In the genomic region with DNA sequence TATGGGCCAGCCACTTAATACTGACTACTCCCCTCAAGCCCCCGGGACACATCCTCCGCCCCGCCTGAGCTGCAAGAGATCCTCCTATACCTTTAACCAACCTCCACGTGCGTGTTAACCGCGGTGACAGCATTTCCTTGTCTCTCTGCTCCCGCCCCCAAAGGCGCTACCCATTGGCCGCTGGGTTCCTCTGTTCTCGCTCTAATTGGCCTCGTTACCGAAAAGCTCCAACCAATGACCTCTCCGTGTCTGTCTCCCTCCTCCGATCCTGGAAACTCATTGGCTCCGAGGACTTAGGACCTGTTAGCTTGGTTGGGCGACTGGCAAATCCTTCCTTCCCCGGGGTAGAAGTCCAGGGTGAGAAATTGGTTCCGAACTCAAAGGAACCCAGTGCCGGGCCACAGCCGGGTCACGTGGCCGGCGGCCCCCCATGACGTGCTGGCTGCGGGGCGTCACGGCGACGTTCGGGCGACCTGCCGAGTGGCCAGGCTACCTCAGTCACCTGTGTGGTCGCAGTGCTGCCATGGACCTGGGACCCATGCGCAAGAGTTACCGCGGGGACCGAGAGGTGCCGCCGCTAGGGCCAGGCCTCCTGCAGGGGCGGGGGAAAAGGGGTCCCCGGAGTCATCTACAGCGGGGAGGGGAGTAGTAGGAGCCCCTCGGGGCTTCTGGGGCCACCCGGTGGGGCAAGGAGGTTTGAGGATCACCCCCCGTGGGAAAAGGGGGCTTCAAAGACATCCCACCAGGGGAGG, we compare ENCODE assay signal across 8 cellular contexts. TPM values are rescaled to one million over a fixed set of nuclear protein-coding genes. Genes with fewer than 3 reads are reported as not detected.
DNase-seq lines count a peak whose midpoint lies in the region; ATAC-seq and TF ChIP-seq lines count a peak whose summit lies in the region.

A gene (plus strand): TSS at position 326 of the 752 bp plus-strand sequence. CDS start 105 bp downstream, at position 431.

- peak within 1 kb of the TSS; percentile 56 for H3K4me3 ChIP-seq in GM23338
- peak within 1 kb of the TSS; percentile 86 for H3K4me3 ChIP-seq in fibroblast of mammary gland (ENCODE audit: control insufficient read depth, low read depth, low read length)

- H3K9me2 ChIP-seq in GM23338 (ENCODE audit: insufficient read depth) = peaks cover 4% of the 10 kb centered on the region; the same call in 1 of the 2 replicates

- no peak within 1 kb of the TSS for H3K27ac Mint-ChIP-seq in GM23338
- H3K27ac Mint-ChIP-seq in activated T-helper 17 cell treated with anti-CD3 and anti-CD28 coated beads, Interleukin-2, amount 50 U/mL, for 72 hours = peak within 1 kb of the TSS; percentile 54
- peak within 1 kb of the TSS; percentile 68 to 97 (median 92) for H3K27ac Mint-ChIP-seq in naive thymus-derived CD8-positive, alpha-beta T cell

- DNase-seq in EH (ENCODE audit: low read depth) (peak; percentile 99), GM23338 (ENCODE audit: low spot score) (peak; percentile 98), LHCN-M2 (ENCODE audit: low read depth) (peak; percentile 98), RPMI8226 (peak; percentile 94), fibroblast of mammary gland (ENCODE audit: low read depth) (peak; percentile 98)
- DNase-seq in naive thymus-derived CD8-positive, alpha-beta T cell = peak; percentile 78 to 96 (median 92)
- peak; percentile 84 to 93 (median 92) for DNase-seq in stimulated activated naive CD4-positive, alpha-beta T cell (lab: John Stamatoyannopoulos, UW)

- H3K4me3 Mint-ChIP-seq in GM23338 = peak within 1 kb of the TSS; percentile 81
- peak within 1 kb of the TSS; percentile 73 for H3K4me3 Mint-ChIP-seq in activated T-helper 17 cell treated with anti-CD3 and anti-CD28 coated beads, Interleukin-2, amount 50 U/mL, for 72 hours
- peak within 1 kb of the TSS; percentile 67 to 95 (median 91) for H3K4me3 Mint-ChIP-seq in naive thymus-derived CD8-positive, alpha-beta T cell

- no peak for TF ChIP-seq CTCF in GM23338 (conservative IDR thresholded peaks at IDR 0.05; ENCODE audit: low read depth in 2 of 2)
- TF ChIP-seq CTCF in fibroblast of mammary gland (conservative IDR thresholded peaks at IDR 0.05; ENCODE audit: control insufficient read depth, insufficient read depth, low read depth, low read length) = no peak

- no peaks in the 10 kb centered on the region for H3K79me2 ChIP-seq in GM23338 (replicated peaks; ENCODE audit: insufficient read depth)

- peaks cover 34% of the 10 kb centered on the region for H3K27me3 Mint-ChIP-seq in GM23338 (ENCODE audit: insufficient read depth, low read depth, poor library complexity)
- H3K27me3 Mint-ChIP-seq in activated T-helper 17 cell treated with anti-CD3 and anti-CD28 coated beads, Interleukin-2, amount 50 U/mL, for 72 hours = no peaks in the 10 kb centered on the region
- no peaks in the 10 kb centered on the region for H3K27me3 Mint-ChIP-seq in naive thymus-derived CD8-positive, alpha-beta T cell

- peaks cover 10% of the 10 kb centered on the region for H3K4me1 Mint-ChIP-seq in GM23338
- H3K4me1 Mint-ChIP-seq in activated T-helper 17 cell treated with anti-CD3 and anti-CD28 coated beads, Interleukin-2, amount 50 U/mL, for 72 hours = peaks cover 21% of the 10 kb centered on the region
- H3K4me1 Mint-ChIP-seq in naive thymus-derived CD8-positive, alpha-beta T cell = peaks cover 32 to 63% (median 54%) of the 10 kb centered on the region in 4 donors

- H3K27me3 ChIP-seq in GM23338 (ENCODE audit: insufficient read depth) = peaks cover 18% of the 10 kb centered on the region

- no peaks in the 10 kb centered on the region for H4K20me1 ChIP-seq in GM23338 (replicated peaks; ENCODE audit: insufficient read depth)

- H3K9me3 Mint-ChIP-seq in GM23338 = peaks cover 13% of the 10 kb centered on the region; the same call in 2 of the 3 replicates
- H3K9me3 Mint-ChIP-seq in activated T-helper 17 cell treated with anti-CD3 and anti-CD28 coated beads, Interleukin-2, amount 50 U/mL, for 72 hours = peaks cover 3% of the 10 kb centered on the region
- H3K9me3 Mint-ChIP-seq in naive thymus-derived CD8-positive, alpha-beta T cell = peaks cover 0 to 9% (median 0%) of the 10 kb centered on the region in 9 donors

- H2AFZ ChIP-seq in GM23338 = peak within 1 kb of the TSS; percentile 63

- H3K4me1 ChIP-seq in GM23338 (ENCODE audit: insufficient read depth) = peaks cover 9% of the 10 kb centered on the region; the same call in 1 of the 2 replicates

- no peak within 1 kb of the TSS for H3K27ac ChIP-seq in GM23338 (ENCODE audit: low read depth)

- H3K36me3 ChIP-seq in GM23338 (ENCODE audit: insufficient read depth) = no peaks in the 10 kb centered on the region

- H3K4me2 ChIP-seq in GM23338 = peak within 1 kb of the TSS; percentile 93

- no peaks in the 10 kb centered on the region for H3F3A ChIP-seq in GM23338 (replicated peaks; ENCODE audit: low read depth)

- H3K36me3 Mint-ChIP-seq in GM23338 (ENCODE audit: low read depth) = peaks cover 12% of the 10 kb centered on the region; the same call in 2 of the 3 replicates
- peaks cover 20% of the 10 kb centered on the region for H3K36me3 Mint-ChIP-seq in activated T-helper 17 cell treated with anti-CD3 and anti-CD28 coated beads, Interleukin-2, amount 50 U/mL, for 72 hours (ENCODE audit: low read depth)
- H3K36me3 Mint-ChIP-seq in naive thymus-derived CD8-positive, alpha-beta T cell = peaks cover 0 to 9% (median 1%) of the 10 kb centered on the region in 3 donors

- peak; percentile 99 for ATAC-seq in GM23338
- ATAC-seq in activated T-helper 17 cell treated with anti-CD3 and anti-CD28 coated beads, Interleukin-2, amount 50 U/mL, for 72 hours (replicated peaks) = peak; percentile 99
- ATAC-seq in naive thymus-derived CD8-positive, alpha-beta T cell = peak; percentile 97

- POLR2A ChIA-PET in naive thymus-derived CD8-positive, alpha-beta T cell (lab: Charles Lee) = interaction anchor here (0.5 to 8.0 kb wide), 12 partner anchors 9 to 291 kb away, joined by 3 to 70 read pairs (median 4); a partner anchor contains a TSS

TF ChIP-seq in GM23338, 12 proteins besides CTCF, POLR2A, EP300 and RAD21:
- TF ChIP-seq CREB1 (CRISPR knock-in tag; IDR thresholded peaks at IDR 0.05; ENCODE audit: low read depth) (0 out of 2 replicates have a peak, but pooled peaks have one; percentile 6), NANOG (IDR thresholded peaks at IDR 0.05; ENCODE audit: borderline replicate concordance) (no peak), POLR2AphosphoS5 (IDR thresholded peaks at IDR 0.05; ENCODE audit: low read depth) (peak; percentile 62), EZH2phosphoT487 (IDR thresholded peaks at IDR 0.05; ENCODE audit: unreplicated experiment) (no peak)
- TF ChIP-seq, protein P1, sequence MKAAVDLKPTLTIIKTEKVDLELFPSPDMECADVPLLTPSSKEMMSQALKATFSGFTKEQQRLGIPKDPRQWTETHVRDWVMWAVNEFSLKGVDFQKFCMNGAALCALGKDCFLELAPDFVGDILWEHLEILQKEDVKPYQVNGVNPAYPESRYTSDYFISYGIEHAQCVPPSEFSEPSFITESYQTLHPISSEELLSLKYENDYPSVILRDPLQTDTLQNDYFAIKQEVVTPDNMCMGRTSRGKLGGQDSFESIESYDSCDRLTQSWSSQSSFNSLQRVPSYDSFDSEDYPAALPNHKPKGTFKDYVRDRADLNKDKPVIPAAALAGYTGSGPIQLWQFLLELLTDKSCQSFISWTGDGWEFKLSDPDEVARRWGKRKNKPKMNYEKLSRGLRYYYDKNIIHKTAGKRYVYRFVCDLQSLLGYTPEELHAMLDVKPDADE (IDR thresholded peaks at IDR 0.05) = no peak

RNA-seq across cellular contexts. Expression of the gene that starts here (rescaled TPM):
- 12.7 and 21.8 TPM in 2 replicates for total RNA-seq in GM23338 (2014; rRNA removed; shearing (Covaris generic))
- polyA plus RNA-seq in GM23338 (2016; fragmentation: Nextera tagmentation; extraction: Ambion mirVana) = 3.9 and 5.0 TPM in 2 replicates
- total RNA-seq in LHCN-M2 (2014; rRNA removed) = 47.6 and 54.1 TPM in 2 replicates
- 14.3 TPM for polyA plus RNA-seq in LHCN-M2 (2012)
- total RNA-seq in activated T-helper 17 cell treated with anti-CD3 and anti-CD28 coated beads, Interleukin-2, amount 50 U/mL, for 72 hours = 10 to 100 TPM; 18.0 to 33.7 TPM
- total RNA-seq in naive thymus-derived CD8-positive, alpha-beta T cell = 10 to 100 TPM; 17.2 to 20.8 TPM
- polyA plus RNA-seq in naive thymus-derived CD8-positive, alpha-beta T cell = 10 to 100 TPM; 26.0 to 31.8 (median 29.9) TPM
